Comparison of ENCODE assay signal across 26 cellular contexts in genomic region chr5:163456840-163457239, GRCh38. TPM values are rescaled to one million over a fixed set of nuclear protein-coding genes. Genes with fewer than 3 reads are reported as not detected.
A peak's percentile ranks its signal among the peaks of the same experiment; 100 is the strongest.
DNase-seq lines count a peak whose midpoint lies in the region; ATAC-seq and TF ChIP-seq lines count a peak whose summit lies in the region.
"Had no signal": no experiment of that assay in that cellular context is flagged by ENCODE, and none has a peak within 500 bp of the region (broad histone marks: within the 10 kb centered on the region; RNA-seq: fewer than 3 reads in every experiment).

No MANE protein-coding gene starts in this region.

- no TSS peak for BruUV-seq in OCI-LY7 (replicated peaks; lab: Mats Ljungman, UMichigan)

- peaks cover 46% of the 10 kb centered on the region for H3K36me3 Mint-ChIP-seq in activated CD4-positive, alpha-beta T cell treated with anti-CD3 and anti-CD28 coated beads, Interleukin-2, amount 10 ng/mL, durations not matched to agents 7 days and 5 days (ENCODE audit: low read depth)
- H3K36me3 Mint-ChIP-seq in brain (peaks cover 44% of the 10 kb centered on the region), HFFc6 (ENCODE audit: low read depth) (peaks cover 23% of the 10 kb centered on the region)

- no peak overlapping the region for H3K4me3 Mint-ChIP-seq in activated CD4-positive, alpha-beta T cell treated with anti-CD3 and anti-CD28 coated beads, Interleukin-2, amount 10 ng/mL, durations not matched to agents 7 days and 5 days
- peak overlapping the region; percentile 41 to 92 (median 79) for H3K4me3 Mint-ChIP-seq in brain
- no peak overlapping the region for H3K4me3 Mint-ChIP-seq in HFFc6
- H3K4me3 Mint-ChIP-seq: stimulated activated naive B cell treated with anti-CD40 and anti-IgM and Interleukin-4, amounts not matched to agents 10 μg/mL and 1 μg/mL and 100 μg/mL, for 72 hours had no signal

- H3K27ac Mint-ChIP-seq in activated CD4-positive, alpha-beta T cell treated with anti-CD3 and anti-CD28 coated beads, Interleukin-2, amount 10 ng/mL, durations not matched to agents 7 days and 5 days, result peak overlapping the region; percentile 7
- H3K27ac Mint-ChIP-seq in brain (peak overlapping the region in 4 of 5 experiments; percentile 31 to 79 (median 64)), HFFc6 (no peak overlapping the region)
- H3K27ac Mint-ChIP-seq: H9; stimulated activated naive B cell treated with anti-CD40 and anti-IgM and Interleukin-4, amounts not matched to agents 10 μg/mL and 1 μg/mL and 100 μg/mL, for 72 hours had no signal

- H3K4me1 ChIP-seq in OCI-LY7 (ENCODE audit: insufficient read depth, low read length, poor library complexity, severe bottlenecking), result peaks cover 25% of the 10 kb centered on the region

- no peak overlapping the region for H3K4me2 ChIP-seq in OCI-LY7 (ENCODE audit: low read length)

- CTCF ChIA-PET in activated CD4-positive, alpha-beta T cell treated with anti-CD3 and anti-CD28 coated beads, Interleukin-2, amount 10 ng/mL, durations not matched to agents 7 days and 5 days (lab: Charles Lee), result interaction anchor here (1.8 kb wide), 1 partner anchor 15 kb away, joined by 5 read pairs; no protein-coding TSS in a partner anchor
- CTCF ChIA-PET in OCI-LY7 (lab: Charles Lee; ENCODE audit: unreplicated experiment), result no interaction called here

- H3K9me2 ChIP-seq in OCI-LY7 (ENCODE audit: insufficient read depth, low read length), result no peaks in the 10 kb centered on the region

- H4K20me1 ChIP-seq in OCI-LY7 (ENCODE audit: insufficient read depth, low read length), result no peaks in the 10 kb centered on the region

- no peak overlapping the region for H3K27ac ChIP-seq in OCI-LY7 (ENCODE audit: low read depth, low read length, poor library complexity, severe bottlenecking)
- H3K27ac ChIP-seq: A549, esophagus squamous epithelium, thoracic aorta, uterus had no signal

- peak overlapping the region; percentile 90 for H3K4me3 ChIP-seq in OCI-LY7 (ENCODE audit: low read depth, low read length, poor library complexity, severe bottlenecking)
- H3K4me3 ChIP-seq: A549, esophagus squamous epithelium, thoracic aorta, uterus had no signal

- H3K79me2 ChIP-seq in OCI-LY7 (ENCODE audit: insufficient read depth, low read depth, low read length), result peaks cover 51% of the 10 kb centered on the region

- no peak for DNase-seq in activated CD4-positive, alpha-beta T cell treated with anti-CD3 and anti-CD28 coated beads, Interleukin-2, amount 10 ng/mL, durations not matched to agents 7 days and 5 days
- no peak for DNase-seq in activated CD4-positive, alpha-beta T cell treated with anti-CD3 and anti-CD28 coated beads, Interleukin-2, amount 50 U/mL, for 1 hour
- DNase-seq in OCI-LY7 (ENCODE audit: low spot score), result no peak
- DNase-seq in pons (ENCODE audit: low spot score), result peak; percentile 75
- no peak for DNase-seq in GM13976 (ENCODE audit: low spot score)
- DNase-seq in HFFc6, result no peak
- DNase-seq: activated CD4-positive, CD25-positive, alpha-beta regulatory T cell treated with anti-CD3 and anti-CD28 coated beads, Interleukin-2, amount 50 U/mL, for 72 hours; activated T-cell treated with anti-CD3 and anti-CD28 coated beads, Interleukin-2, amount 50 U/mL, for 48 hours; CD8-positive, alpha-beta memory T cell; central memory CD4-positive, alpha-beta T cell; DMS 273 treated with DMSO at 0.1 percent for 48 hours; esophagus squamous epithelium; foreskin melanocyte; H9; mesenchymal stem cell; NCI-H1105 treated with DMSO at 0.1 percent for 48 hours; NCI-H1930; NCI-H526; stimulated activated CD4-positive, alpha-beta T cell treated with anti-CD3 and anti-CD28 coated beads, Interleukin-4, amount 100 ng/mL, for 4 hours; stimulated activated naive B cell treated with anti-CD40 and anti-IgM and Interleukin-4, amounts not matched to agents 10 μg/mL and 1 μg/mL and 100 μg/mL, for 72 hours; uterus had no signal

- peaks cover 58% of the 10 kb centered on the region for H3K36me3 ChIP-seq in OCI-LY7 (ENCODE audit: insufficient read depth, low read length)
- H3K36me3 ChIP-seq: thoracic aorta, uterus had no signal

- H3K9me3 ChIP-seq in OCI-LY7 (ENCODE audit: low read length), result no peaks in the 10 kb centered on the region
- H3K9me3 ChIP-seq: A549, esophagus squamous epithelium, thoracic aorta, uterus had no signal

- intact Hi-C loops in OCI-LY7 (cut with micrococcal nuclease; ENCODE audit: unreplicated experiment), result no loop called here

- H3K9me3 Mint-ChIP-seq in activated CD4-positive, alpha-beta T cell treated with anti-CD3 and anti-CD28 coated beads, Interleukin-2, amount 10 ng/mL, durations not matched to agents 7 days and 5 days, result no peaks in the 10 kb centered on the region
- H3K9me3 Mint-ChIP-seq in brain, result peaks cover 0 to 4% (median 0%) of the 10 kb centered on the region in 5 experiments
- H3K9me3 Mint-ChIP-seq in HFFc6, result no peaks in the 10 kb centered on the region; the same call in 1 of the 2 replicates
- H3K9me3 Mint-ChIP-seq: activated naive CD4-positive, alpha-beta T cell treated with anti-CD3 and anti-CD28 coated beads, Interleukin-2, amount 50 U/mL, for 72 hours; H9; stimulated activated naive B cell treated with anti-CD40 and anti-IgM and Interleukin-4, amounts not matched to agents 10 μg/mL and 1 μg/mL and 100 μg/mL, for 72 hours had no signal

- no peak for ATAC-seq in GM19324 (IDR thresholded peaks at IDR 0.05; ENCODE audit: low FRiP score, unreplicated experiment)
- ATAC-seq: A549; activated naive CD4-positive, alpha-beta T cell treated with anti-CD3 and anti-CD28 coated beads, Interleukin-2, amount 50 U/mL, for 72 hours; stimulated activated naive B cell treated with anti-CD40 and anti-IgM and Interleukin-4, amounts not matched to agents 10 μg/mL and 1 μg/mL and 100 μg/mL, for 72 hours had no signal

- TF ChIP-seq CTCF in OCI-LY7 (conservative IDR thresholded peaks at IDR 0.05; ENCODE audit: low read length), result no peak
- TF ChIP-seq CTCF in brain (conservative IDR thresholded peaks at IDR 0.05), result no peak
- TF ChIP-seq CTCF in GM13976 (IDR thresholded peaks at IDR 0.05; ENCODE audit: borderline replicate concordance, control extremely low read depth, extremely low read depth, insufficient read depth, missing control alignments), result no peak
- no peak for TF ChIP-seq CTCF in HFFc6 (IDR thresholded peaks at IDR 0.05)

- H3K27me3 Mint-ChIP-seq in activated CD4-positive, alpha-beta T cell treated with anti-CD3 and anti-CD28 coated beads, Interleukin-2, amount 10 ng/mL, durations not matched to agents 7 days and 5 days, result no peaks in the 10 kb centered on the region
- H3K27me3 Mint-ChIP-seq in brain, result peaks cover 12% of the 10 kb centered on the region
- no peaks in the 10 kb centered on the region for H3K27me3 Mint-ChIP-seq in HFFc6 (ENCODE audit: insufficient read depth)
- H3K27me3 Mint-ChIP-seq: stimulated activated naive B cell treated with anti-CD40 and anti-IgM and Interleukin-4, amounts not matched to agents 10 μg/mL and 1 μg/mL and 100 μg/mL, for 72 hours had no signal

- no peak overlapping the region for H2AFZ ChIP-seq in OCI-LY7 (ENCODE audit: low read length)

- POLR2A ChIA-PET in activated CD4-positive, alpha-beta T cell treated with anti-CD3 and anti-CD28 coated beads, Interleukin-2, amount 10 ng/mL, durations not matched to agents 7 days and 5 days (lab: Charles Lee), result interaction anchor here (0.7 kb wide), 1 partner anchor 14 kb away, joined by 3 read pairs; no protein-coding TSS in a partner anchor
- POLR2A ChIA-PET in OCI-LY7 (lab: Charles Lee), result interaction anchor here (0.7 to 9.6 kb wide), 3 partner anchors 12 to 113 kb away, joined by 6 to 197 read pairs (median 8); partner anchors contain the start of gene CCNG1

- in situ Hi-C loops in GM13976 (cut with MboI; ENCODE audit: low sequenced_read_pairs, unreplicated experiment), result no loop called here

- H3K4me1 Mint-ChIP-seq in activated CD4-positive, alpha-beta T cell treated with anti-CD3 and anti-CD28 coated beads, Interleukin-2, amount 10 ng/mL, durations not matched to agents 7 days and 5 days, result peaks cover 32% of the 10 kb centered on the region
- peaks cover 51% of the 10 kb centered on the region for H3K4me1 Mint-ChIP-seq in brain
- H3K4me1 Mint-ChIP-seq in HFFc6 (ENCODE audit: low read depth), result peaks cover 48% of the 10 kb centered on the region

RNA-seq across cellular contexts. Expression of gene NUDCD2, which starts 3.1 kb away (rescaled TPM):
- total RNA-seq in activated CD4-positive, alpha-beta T cell treated with anti-CD3 and anti-CD28 coated beads, Interleukin-2, amount 10 ng/mL, durations not matched to agents 7 days and 5 days, result 10 to 100 TPM; 29.9 to 33.1 TPM
- 30.0 and 59.0 TPM in 2 replicates for total RNA-seq in OCI-LY7 (2014; rRNA removed; shearing (Covaris generic))
- total RNA-seq in OCI-LY7 (2022), result 64.6 and 67.6 TPM in 2 replicates
- polyA plus RNA-seq in brain (ENCODE audit: insufficient read depth, low read depth, low replicate concordance), result 36.3 TPM
- 10 to 100 TPM; 15.9 to 22.4 (median 18.4) TPM for total RNA-seq in HFFc6 (2021; fragmentation: NEBNext Ultra II Directional; extraction: Animal tissue kit (Norgen Biotek cat#: 25700))

RNA-seq across cellular contexts. Expression of gene HMMR, which starts 3.6 kb away (rescaled TPM):
- 10 to 100 TPM; 69.4 to 77.8 TPM for total RNA-seq in activated CD4-positive, alpha-beta T cell treated with anti-CD3 and anti-CD28 coated beads, Interleukin-2, amount 10 ng/mL, durations not matched to agents 7 days and 5 days
- total RNA-seq in OCI-LY7 (2014; rRNA removed; shearing (Covaris generic)), result 44.1 and 63.2 TPM in 2 replicates
- 107 and 112 TPM in 2 replicates for total RNA-seq in OCI-LY7 (2022)
- polyA plus RNA-seq in brain (ENCODE audit: insufficient read depth, low read depth, low replicate concordance), result 7.5 TPM
- total RNA-seq in HFFc6 (2021; fragmentation: NEBNext Ultra II Directional; extraction: Animal tissue kit (Norgen Biotek cat#: 25700)), result 10 to 100 TPM; 16.2 to 37.0 (median 32.5) TPM

RNA-seq across cellular contexts. Expression of gene CCNG1, which starts 19.4 kb away (rescaled TPM):
- 100 to 1,000 TPM; 137 to 142 TPM for total RNA-seq in activated CD4-positive, alpha-beta T cell treated with anti-CD3 and anti-CD28 coated beads, Interleukin-2, amount 10 ng/mL, durations not matched to agents 7 days and 5 days
- 83.0 and 93.5 TPM in 2 replicates for total RNA-seq in OCI-LY7 (2014; rRNA removed; shearing (Covaris generic))
- 118 and 145 TPM in 2 replicates for total RNA-seq in OCI-LY7 (2022)
- polyA plus RNA-seq in brain (ENCODE audit: insufficient read depth, low read depth, low replicate concordance), result 64.2 TPM
- 100 to 1,000 TPM; 139 to 217 (median 180) TPM for total RNA-seq in HFFc6 (2021; fragmentation: NEBNext Ultra II Directional; extraction: Animal tissue kit (Norgen Biotek cat#: 25700))

RNA-seq across cellular contexts. Expression of gene MAT2B, which starts 48.6 kb away (rescaled TPM):
- 10 to 100 TPM; 91.4 to 94.4 TPM for total RNA-seq in activated CD4-positive, alpha-beta T cell treated with anti-CD3 and anti-CD28 coated beads, Interleukin-2, amount 10 ng/mL, durations not matched to agents 7 days and 5 days
- total RNA-seq in OCI-LY7 (2014; rRNA removed; shearing (Covaris generic)), result 32.3 and 35.0 TPM in 2 replicates
- total RNA-seq in OCI-LY7 (2022), result 52.5 and 55.6 TPM in 2 replicates
- 25.7 TPM for polyA plus RNA-seq in brain (ENCODE audit: insufficient read depth, low read depth, low replicate concordance)
- 10 to 100 TPM; 38.8 to 53.2 (median 48.4) TPM for total RNA-seq in HFFc6 (2021; fragmentation: NEBNext Ultra II Directional; extraction: Animal tissue kit (Norgen Biotek cat#: 25700))

Comparison
In these comparisons a context has a peak if more than half of its experiments do, and no peak if none do; other contexts are left out.
1. H3K4me3 Mint-ChIP-seq: peak in brain (5 of 5); none in activated CD4-positive, alpha-beta T cell treated with anti-CD3 and anti-CD28 coated beads, Interleukin-2, amount 10 ng/mL, durations not matched to agents 7 days and 5 days (single experiment) and HFFc6 (single experiment).